Comparison of ENCODE assay signal across 1 cellular context in the genomic region with DNA sequence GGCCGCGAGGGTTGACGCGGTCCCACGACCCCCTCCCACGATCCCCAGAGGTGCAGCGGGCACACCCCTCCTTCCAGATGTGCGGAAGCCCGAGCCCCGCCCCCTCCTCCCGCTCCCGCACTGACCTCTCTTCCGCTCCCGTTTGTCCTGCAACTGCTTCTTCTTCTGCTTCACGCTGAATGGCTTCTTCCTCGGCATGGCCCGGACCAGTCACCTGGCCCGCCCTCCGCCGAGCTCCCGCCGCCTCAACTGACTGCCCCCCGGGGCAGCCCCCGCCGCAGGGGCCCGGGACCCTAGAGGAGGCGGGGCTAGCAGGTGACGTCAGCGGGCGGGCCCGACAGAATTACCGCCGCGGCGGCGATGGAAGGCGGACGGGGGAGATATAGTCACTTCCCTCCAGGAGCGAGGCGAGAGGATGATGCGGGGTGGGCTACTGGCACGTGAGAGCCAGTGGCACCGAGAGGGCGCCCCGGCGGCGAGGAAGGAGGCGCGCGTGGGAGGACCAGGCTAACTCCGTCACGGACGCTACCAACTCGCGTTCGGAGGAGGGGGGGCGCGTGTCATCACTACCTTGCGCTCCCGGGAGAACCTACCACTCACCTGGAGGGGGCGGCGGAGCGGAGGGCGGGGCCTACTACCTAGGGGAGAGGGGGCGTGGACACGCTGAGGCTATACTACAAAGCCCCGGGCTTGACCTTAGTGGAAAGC.
TF ChIP-seq lines count a peak whose summit lies in the region.

Gene GNL1, minus strand, starts transcription at position 484 of the 708 bp plus-strand sequence. Its CDS starts 286 bp downstream, at position 198.

TF ChIP-seq in K562, 482 proteins besides CTCF, POLR2A, EP300 and RAD21 (continued from another document and continues in another):
- TF ChIP-seq, protein P1, sequence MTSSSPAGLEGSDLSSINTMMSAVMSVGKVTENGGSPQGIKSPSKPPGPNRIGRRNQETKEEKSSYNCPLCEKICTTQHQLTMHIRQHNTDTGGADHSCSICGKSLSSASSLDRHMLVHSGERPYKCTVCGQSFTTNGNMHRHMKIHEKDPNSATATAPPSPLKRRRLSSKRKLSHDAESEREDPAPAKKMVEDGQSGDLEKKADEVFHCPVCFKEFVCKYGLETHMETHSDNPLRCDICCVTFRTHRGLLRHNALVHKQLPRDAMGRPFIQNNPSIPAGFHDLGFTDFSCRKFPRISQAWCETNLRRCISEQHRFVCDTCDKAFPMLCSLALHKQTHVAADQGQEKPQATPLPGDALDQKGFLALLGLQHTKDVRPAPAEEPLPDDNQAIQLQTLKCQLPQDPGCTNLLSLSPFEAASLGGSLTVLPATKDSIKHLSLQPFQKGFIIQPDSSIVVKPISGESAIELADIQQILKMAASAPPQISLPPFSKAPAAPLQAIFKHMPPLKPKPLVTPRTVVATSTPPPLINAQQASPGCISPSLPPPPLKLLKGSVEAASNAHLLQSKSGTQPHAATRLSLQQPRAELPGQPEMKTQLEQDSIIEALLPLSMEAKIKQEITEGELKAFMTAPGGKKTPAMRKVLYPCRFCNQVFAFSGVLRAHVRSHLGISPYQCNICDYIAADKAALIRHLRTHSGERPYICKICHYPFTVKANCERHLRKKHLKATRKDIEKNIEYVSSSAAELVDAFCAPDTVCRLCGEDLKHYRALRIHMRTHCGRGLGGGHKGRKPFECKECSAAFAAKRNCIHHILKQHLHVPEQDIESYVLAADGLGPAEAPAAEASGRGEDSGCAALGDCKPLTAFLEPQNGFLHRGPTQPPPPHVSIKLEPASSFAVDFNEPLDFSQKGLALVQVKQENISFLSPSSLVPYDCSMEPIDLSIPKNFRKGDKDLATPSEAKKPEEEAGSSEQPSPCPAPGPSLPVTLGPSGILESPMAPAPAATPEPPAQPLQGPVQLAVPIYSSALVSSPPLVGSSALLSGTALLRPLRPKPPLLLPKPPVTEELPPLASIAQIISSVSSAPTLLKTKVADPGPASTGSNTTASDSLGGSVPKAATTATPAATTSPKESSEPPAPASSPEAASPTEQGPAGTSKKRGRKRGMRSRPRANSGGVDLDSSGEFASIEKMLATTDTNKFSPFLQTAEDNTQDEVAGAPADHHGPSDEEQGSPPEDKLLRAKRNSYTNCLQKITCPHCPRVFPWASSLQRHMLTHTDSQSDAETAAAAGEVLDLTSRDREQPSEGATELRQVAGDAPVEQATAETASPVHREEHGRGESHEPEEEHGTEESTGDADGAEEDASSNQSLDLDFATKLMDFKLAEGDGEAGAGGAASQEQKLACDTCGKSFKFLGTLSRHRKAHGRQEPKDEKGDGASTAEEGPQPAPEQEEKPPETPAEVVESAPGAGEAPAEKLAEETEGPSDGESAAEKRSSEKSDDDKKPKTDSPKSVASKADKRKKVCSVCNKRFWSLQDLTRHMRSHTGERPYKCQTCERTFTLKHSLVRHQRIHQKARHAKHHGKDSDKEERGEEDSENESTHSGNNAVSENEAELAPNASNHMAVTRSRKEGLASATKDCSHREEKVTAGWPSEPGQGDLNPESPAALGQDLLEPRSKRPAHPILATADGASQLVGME (CRISPR knock-in tag; IDR thresholded peaks at IDR 0.05): no peak
- TF ChIP-seq HNRNPH1 (optimal IDR thresholded peaks at IDR 0.05; ENCODE audit: low read depth, low read length) (no peak), BRCA1 (IDR thresholded peaks at IDR 0.05) (no peak), BRCA1 (CRISPR knock-in tag; IDR thresholded peaks at IDR 0.05) (no peak), SMARCA5 (IDR thresholded peaks at IDR 0.05) (no peak), ZNF699 (CRISPR knock-in tag; IDR thresholded peaks at IDR 0.05; ENCODE audit: insufficient replicate concordance) (no peak), NFXL1 (CRISPR knock-in tag; IDR thresholded peaks at IDR 0.05) (no peak), CUX1 (CRISPR knock-in tag; IDR thresholded peaks at IDR 0.05) (no peak), RNF219 (CRISPR knock-in tag; IDR thresholded peaks at IDR 0.05) (no peak), ZC3H11A (IDR thresholded peaks at IDR 0.05; ENCODE audit: low read depth, low read length) (no peak), HNRNPK (IDR thresholded peaks at IDR 0.05; ENCODE audit: low read depth, low read length, poor library complexity, severe bottlenecking) (no peak), NCOA2 (IDR thresholded peaks at IDR 0.05; ENCODE audit: partially characterized antibody in 2 of 2) (no peak), THAP7 (CRISPR knock-in tag; IDR thresholded peaks at IDR 0.05) (no peak), BRD9 (IDR thresholded peaks at IDR 0.05; ENCODE audit: low read depth, partially characterized antibody) (no peak), TAF9B (IDR thresholded peaks at IDR 0.05; ENCODE audit: partially characterized antibody) (peak; percentile 61), MAZ (CRISPR knock-in tag; conservative IDR thresholded peaks at IDR 0.05 in 1 of 2, IDR thresholded peaks at IDR 0.05 in 1 of 2) (peak; percentile 87 to 96), TAF7 (tag; IDR thresholded peaks at IDR 0.05) (peak; percentile 75), ZNF507 (tag; conservative IDR thresholded peaks at IDR 0.05) (no peak), CSDE1 (IDR thresholded peaks at IDR 0.05) (no peak)
- TF ChIP-seq, protein P2, sequence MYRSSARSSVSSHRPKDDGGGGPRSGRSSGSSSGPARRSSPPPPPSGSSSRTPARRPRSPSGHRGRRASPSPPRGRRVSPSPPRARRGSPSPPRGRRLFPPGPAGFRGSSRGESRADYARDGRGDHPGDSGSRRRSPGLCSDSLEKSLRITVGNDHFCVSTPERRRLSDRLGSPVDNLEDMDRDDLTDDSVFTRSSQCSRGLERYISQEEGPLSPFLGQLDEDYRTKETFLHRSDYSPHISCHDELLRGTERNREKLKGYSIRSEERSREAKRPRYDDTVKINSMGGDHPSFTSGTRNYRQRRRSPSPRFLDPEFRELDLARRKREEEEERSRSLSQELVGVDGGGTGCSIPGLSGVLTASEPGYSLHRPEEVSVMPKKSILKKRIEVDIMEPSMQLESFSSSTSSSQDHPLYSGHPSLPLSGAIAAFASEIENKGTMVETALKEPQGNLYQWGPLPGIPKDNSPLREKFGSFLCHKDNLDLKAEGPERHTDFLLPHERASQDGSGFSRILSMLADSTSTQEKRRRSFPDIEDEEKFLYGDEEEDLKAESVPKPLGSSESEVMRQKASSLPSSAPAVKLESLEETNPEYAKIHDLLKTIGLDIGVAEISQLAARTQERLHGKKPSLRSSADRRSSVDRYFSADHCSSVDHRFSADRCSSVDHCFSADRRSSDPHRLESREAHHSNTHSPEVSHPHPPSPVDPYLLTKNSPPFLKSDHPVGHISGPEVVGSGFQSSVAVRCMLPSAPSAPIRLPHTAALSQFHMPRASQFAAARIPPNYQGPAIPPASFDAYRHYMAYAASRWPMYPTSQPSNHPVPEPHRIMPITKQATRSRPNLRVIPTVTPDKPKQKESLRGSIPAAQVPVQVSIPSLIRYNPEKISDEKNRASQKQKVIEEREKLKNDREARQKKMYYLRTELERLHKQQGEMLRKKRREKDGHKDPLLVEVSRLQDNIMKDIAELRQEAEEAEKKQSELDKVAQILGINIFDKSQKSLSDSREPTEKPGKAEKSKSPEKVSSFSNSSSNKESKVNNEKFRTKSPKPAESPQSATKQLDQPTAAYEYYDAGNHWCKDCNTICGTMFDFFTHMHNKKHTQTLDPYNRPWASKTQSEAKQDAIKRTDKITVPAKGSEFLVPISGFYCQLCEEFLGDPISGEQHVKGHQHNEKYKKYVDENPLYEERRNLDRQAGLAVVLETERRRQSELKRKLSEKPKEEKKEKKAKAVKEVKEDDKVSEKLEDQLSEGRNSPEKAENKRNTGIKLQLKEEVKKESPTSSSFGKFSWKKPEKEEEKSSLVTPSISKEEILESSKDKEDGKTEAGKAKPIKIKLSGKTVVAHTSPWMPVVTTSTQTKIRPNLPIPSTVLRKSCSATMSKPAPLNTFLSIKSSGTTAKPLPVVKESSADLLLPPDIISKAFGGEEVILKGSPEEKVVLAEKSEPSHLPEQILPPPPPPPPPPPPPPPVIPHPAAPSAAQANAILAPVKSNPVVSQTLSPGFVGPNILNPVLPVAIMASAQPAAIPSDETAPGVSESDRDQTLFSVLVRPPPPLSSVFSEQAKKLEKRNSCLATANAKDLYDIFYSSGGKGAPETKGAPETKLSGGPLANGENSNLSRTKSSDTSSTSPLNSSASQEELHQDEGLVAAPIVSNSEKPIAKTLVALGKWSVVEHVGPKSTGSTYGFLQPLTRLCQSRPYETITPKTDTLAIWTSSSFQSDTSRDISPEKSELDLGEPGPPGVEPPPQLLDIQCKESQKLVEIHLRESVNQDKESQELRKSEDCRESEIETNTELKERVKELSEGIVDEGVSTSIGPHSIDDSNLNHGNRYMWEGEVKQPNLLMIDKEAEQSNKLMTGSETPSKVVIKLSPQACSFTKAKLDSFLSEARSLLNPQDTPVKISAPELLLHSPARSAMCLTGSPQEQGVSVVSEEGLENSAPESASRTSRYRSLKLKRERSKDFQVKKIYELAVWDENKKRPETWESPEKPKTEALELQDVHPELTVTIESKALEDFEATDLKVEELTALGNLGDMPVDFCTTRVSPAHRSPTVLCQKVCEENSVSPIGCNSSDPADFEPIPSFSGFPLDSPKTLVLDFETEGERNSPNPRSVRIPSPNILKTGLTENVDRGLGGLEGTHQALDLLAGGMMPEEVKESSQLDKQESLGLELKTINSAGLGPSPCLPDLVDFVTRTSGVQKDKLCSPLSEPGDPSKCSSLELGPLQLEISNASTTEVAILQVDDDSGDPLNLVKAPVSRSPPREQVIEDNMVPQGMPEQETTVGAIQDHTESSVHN (IDR thresholded peaks at IDR 0.05; ENCODE audit: borderline replicate concordance in 1 of 2, low read depth in 1 of 2): 0 out of 4 replicates have a peak, but pooled peaks of 1 of the 2 experiments have one; percentile 52
- TF ChIP-seq, protein P3, sequence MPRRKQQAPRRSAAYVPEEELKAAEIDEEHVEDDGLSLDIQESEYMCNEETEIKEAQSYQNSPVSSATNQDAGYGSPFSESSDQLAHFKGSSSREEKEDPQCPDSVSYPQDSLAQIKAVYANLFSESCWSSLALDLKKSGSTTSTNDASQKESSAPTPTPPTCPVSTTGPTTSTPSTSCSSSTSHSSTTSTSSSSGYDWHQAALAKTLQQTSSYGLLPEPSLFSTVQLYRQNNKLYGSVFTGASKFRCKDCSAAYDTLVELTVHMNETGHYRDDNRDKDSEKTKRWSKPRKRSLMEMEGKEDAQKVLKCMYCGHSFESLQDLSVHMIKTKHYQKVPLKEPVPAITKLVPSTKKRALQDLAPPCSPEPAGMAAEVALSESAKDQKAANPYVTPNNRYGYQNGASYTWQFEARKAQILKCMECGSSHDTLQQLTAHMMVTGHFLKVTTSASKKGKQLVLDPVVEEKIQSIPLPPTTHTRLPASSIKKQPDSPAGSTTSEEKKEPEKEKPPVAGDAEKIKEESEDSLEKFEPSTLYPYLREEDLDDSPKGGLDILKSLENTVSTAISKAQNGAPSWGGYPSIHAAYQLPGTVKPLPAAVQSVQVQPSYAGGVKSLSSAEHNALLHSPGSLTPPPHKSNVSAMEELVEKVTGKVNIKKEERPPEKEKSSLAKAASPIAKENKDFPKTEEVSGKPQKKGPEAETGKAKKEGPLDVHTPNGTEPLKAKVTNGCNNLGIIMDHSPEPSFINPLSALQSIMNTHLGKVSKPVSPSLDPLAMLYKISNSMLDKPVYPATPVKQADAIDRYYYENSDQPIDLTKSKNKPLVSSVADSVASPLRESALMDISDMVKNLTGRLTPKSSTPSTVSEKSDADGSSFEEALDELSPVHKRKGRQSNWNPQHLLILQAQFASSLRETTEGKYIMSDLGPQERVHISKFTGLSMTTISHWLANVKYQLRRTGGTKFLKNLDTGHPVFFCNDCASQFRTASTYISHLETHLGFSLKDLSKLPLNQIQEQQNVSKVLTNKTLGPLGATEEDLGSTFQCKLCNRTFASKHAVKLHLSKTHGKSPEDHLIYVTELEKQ (CRISPR knock-in tag; IDR thresholded peaks at IDR 0.05): no peak
